ENCODE assay signal across 28 cellular contexts in the genomic region with DNA sequence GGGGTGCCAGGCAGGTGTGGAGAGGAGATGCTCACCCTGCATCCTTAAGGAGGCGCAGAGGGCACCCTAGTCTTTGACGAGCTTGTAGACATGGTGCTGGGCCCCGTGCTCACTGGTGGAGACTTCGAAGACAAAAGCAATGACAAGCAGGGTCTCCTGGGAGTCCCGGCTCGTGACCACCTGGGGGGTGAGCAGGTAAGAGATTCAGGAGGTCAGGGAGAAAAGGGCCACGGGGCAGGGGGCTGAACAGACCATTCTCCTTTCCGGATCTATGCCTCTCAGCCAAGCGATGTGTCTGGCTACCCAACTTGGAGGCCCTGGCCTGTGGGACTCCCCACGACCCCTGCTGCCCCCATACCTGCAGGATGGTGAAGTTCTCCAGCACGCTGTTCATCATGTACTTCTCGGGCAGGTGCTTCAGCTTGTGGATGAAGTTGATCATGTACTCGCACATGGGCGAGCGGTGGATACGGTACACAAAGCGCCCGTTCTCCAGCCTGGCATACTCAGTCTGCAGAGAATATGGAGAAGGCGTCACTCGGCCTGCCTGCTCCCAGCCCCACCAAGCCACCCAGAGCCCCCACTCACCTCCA. TPM values are rescaled to one million over a fixed set of nuclear protein-coding genes. Genes with fewer than 3 reads are reported as not detected.
A peak's percentile ranks its signal among the peaks of the same experiment; 100 is the strongest.
DNase-seq lines count a peak whose midpoint lies in the region; ATAC-seq, FAIRE-seq and TF ChIP-seq lines count a peak whose summit lies in the region.
"Had no signal": no experiment of that assay in that cellular context is flagged by ENCODE, and none has a peak within 500 bp of the region (broad histone marks: within the 10 kb centered on the region; RNA-seq: fewer than 3 reads in every experiment).

No MANE protein-coding gene starts in this region.

- peaks cover 27% of the 10 kb centered on the region for H3K4me1 ChIP-seq in A549
- peaks cover 17% of the 10 kb centered on the region for H3K4me1 ChIP-seq in A673 (ENCODE audit: insufficient read depth, low read length, poor library complexity, severe bottlenecking)
- H3K4me1 ChIP-seq in esophagus muscularis mucosa: peaks cover 5 to 47% (median 33%) of the 10 kb centered on the region in 4 donors

- no peak overlapping the region for H3K27ac ChIP-seq in A549
- no peak overlapping the region for H3K27ac ChIP-seq in A673 (ENCODE audit: low read depth, low read length, poor library complexity, severe bottlenecking)
- H3K27ac ChIP-seq in esophagus muscularis mucosa (replicated peaks in 1 of 4): peak overlapping the region in 2 of 4 donors; percentile 10 to 38
- H3K27ac ChIP-seq: brain microvascular endothelial cell, thyroid gland had no signal

- no peak for TF ChIP-seq RAD21 in A549 (conservative IDR thresholded peaks at IDR 0.05 in 1 of 2, IDR thresholded peaks at IDR 0.05 in 1 of 2)

- peaks cover 31% of the 10 kb centered on the region for H3K4me1 Mint-ChIP-seq in mesothelial cell of epicardium

- CTCF ChIA-PET in A549 (lab: Yijun Ruan, JAX) (no interaction called here), A673 (lab: Charles Lee) (no interaction called here)

- H3K27ac Mint-ChIP-seq in mesothelial cell of epicardium: peak overlapping the region; percentile 77
- H3K27ac Mint-ChIP-seq: activated naive CD4-positive, alpha-beta T cell treated with anti-CD3 and anti-CD28 coated beads, Interleukin-2, amount 10 ng/mL, durations not matched to agents 7 days and 5 days; progenitor cell of endocrine pancreas; T-helper 17 cell had no signal

- H3K36me3 ChIP-seq in A673 (ENCODE audit: insufficient read depth, low read length, poor library complexity, severe bottlenecking) (peaks cover 38% of the 10 kb centered on the region), esophagus muscularis mucosa (peaks cover 12 to 100% (median 93%) of the 10 kb centered on the region in 4 donors)

- WGBS in A549 (ENCODE audit: missing lambda C conversion rate): 95% methylated on average over 19 of the region's 20 CpGs
- WGBS in esophagus muscularis mucosa: 90% methylated on average over 18 of the region's 20 CpGs

- no peak for TF ChIP-seq POLR2A in A549 (IDR thresholded peaks at IDR 0.05; ENCODE audit: low read length)
- no peak for TF ChIP-seq POLR2A in esophagus muscularis mucosa (IDR thresholded peaks at IDR 0.05; ENCODE audit: low read depth)

- TF ChIP-seq EP300 in A549 (IDR thresholded peaks at IDR 0.05): no peak
- no peak for TF ChIP-seq EP300 in esophagus muscularis mucosa (IDR thresholded peaks at IDR 0.05)

- BruUV-seq in A673 (replicated peaks; lab: Mats Ljungman, UMichigan): TSS peak; percentile 21

- H3K4me2 ChIP-seq in A549: no peak overlapping the region

- peak; percentile 7 to 15; a peak in 5 of 6 replicates for ATAC-seq in A549
- ATAC-seq: T-helper 17 cell had no signal

- no peaks in the 10 kb centered on the region for H3K27me3 Mint-ChIP-seq in mesothelial cell of epicardium (ENCODE audit: low read depth)
- H3K27me3 Mint-ChIP-seq: IgD-negative memory B cell, progenitor cell of endocrine pancreas, T-helper 17 cell had no signal

- intact Hi-C loops in A673 (cut with micrococcal nuclease; ENCODE audit: unreplicated experiment): no loop called here
- intact Hi-C loops in esophagus muscularis mucosa (cut with DNase I): no loop called here

- H3K4me3 Mint-ChIP-seq in mesothelial cell of epicardium: no peak overlapping the region
- H3K4me3 Mint-ChIP-seq: activated naive CD4-positive, alpha-beta T cell treated with anti-CD3 and anti-CD28 coated beads, Interleukin-2, amount 10 ng/mL, durations not matched to agents 7 days and 5 days; T-helper 17 cell had no signal

- FAIRE-seq in A549 (lab: Jason Lieb, UNC): no peak
- FAIRE-seq: endothelial cell of umbilical vein, keratinocyte, small intestine had no signal

- H3K9me3 ChIP-seq in A549 (no peaks in the 10 kb centered on the region), A673 (ENCODE audit: low read depth, low read length, poor library complexity, severe bottlenecking) (no peaks in the 10 kb centered on the region), esophagus muscularis mucosa (no peaks in the 10 kb centered on the region)
- H3K9me3 ChIP-seq: thyroid gland had no signal

- no peaks in the 10 kb centered on the region for H3K9me3 Mint-ChIP-seq in mesothelial cell of epicardium
- H3K9me3 Mint-ChIP-seq: activated naive CD4-positive, alpha-beta T cell treated with anti-CD3 and anti-CD28 coated beads, Interleukin-2, amount 10 ng/mL, durations not matched to agents 7 days and 5 days; IgD-negative memory B cell had no signal

- DNase-seq in A549 (ENCODE audit: low read depth in 1 of 2, low spot score in 1 of 2): no peak
- DNase-seq in A673 (ENCODE audit: low spot score): no peak
- peak; percentile 45 for DNase-seq in NAMALWA (ENCODE audit: low spot score)
- no peak for DNase-seq in mesothelial cell of epicardium (ENCODE audit: low spot score in 2 of 2, unreplicated experiment in 2 of 2)
- DNase-seq in HuH-7.5 (ENCODE audit: low spot score): no peak
- DNase-seq in COLO829 (ENCODE audit: low spot score): no peak
- no peak for DNase-seq in NCI-H2196 treated with DMSO at 0.1 percent for 48 hours (lab: John Stamatoyannopoulos, UW; ENCODE audit: unreplicated experiment)
- DNase-seq in esophagus muscularis mucosa (ENCODE audit: extremely low spot score): no peak
- DNase-seq: activated CD8-positive, alpha-beta memory T cell treated with anti-CD3 and anti-CD28 coated beads, Interleukin-2, amount 50 U/mL, for 4 hours; activated naive CD4-positive, alpha-beta T cell treated with anti-CD3 and anti-CD28 coated beads, Interleukin-2, amount 10 ng/mL, durations not matched to agents 7 days and 5 days; brain microvascular endothelial cell; cortex of kidney; foreskin fibroblast; GOT3; hippocampal formation; MV-4-11; NCI-H1930; small intestine; T-helper 17 cell; thyroid gland had no signal

- H3K27me3 ChIP-seq in A673 (replicated peaks; ENCODE audit: insufficient read depth, low read depth, low read length, poor library complexity) (no peaks in the 10 kb centered on the region), esophagus muscularis mucosa (no peaks in the 10 kb centered on the region)
- H3K27me3 ChIP-seq: brain microvascular endothelial cell, thyroid gland had no signal

- POLR2A ChIA-PET in A549 (lab: Yijun Ruan, JAX): no interaction called here
- POLR2A ChIA-PET in A673 (lab: Charles Lee; ENCODE audit: low non-redundant PET): no interaction called here

- TF ChIP-seq CTCF in A549 (IDR thresholded peaks at IDR 0.05) (no peak), A673 (conservative IDR thresholded peaks at IDR 0.05; ENCODE audit: low read depth, low read length) (no peak), mesothelial cell of epicardium (IDR thresholded peaks at IDR 0.05; ENCODE audit: unreplicated experiment) (no peak), esophagus muscularis mucosa (IDR thresholded peaks at IDR 0.05) (no peak)

- H3K4me3 ChIP-seq in A549 (no peak overlapping the region), A673 (ENCODE audit: low read depth, low read length, poor library complexity, severe bottlenecking) (no peak overlapping the region), esophagus muscularis mucosa (no peak overlapping the region)
- H3K4me3 ChIP-seq: thyroid gland had no signal

- H3K36me3 Mint-ChIP-seq in mesothelial cell of epicardium: peaks cover 21% of the 10 kb centered on the region

TF ChIP-seq in A549, 52 proteins besides CTCF, POLR2A, EP300 and RAD21 (continues in another document):
- TF ChIP-seq NPAS2 (CRISPR knock-in tag; IDR thresholded peaks at IDR 0.05; ENCODE audit: borderline replicate concordance) (no peak), HOXB13 (CRISPR knock-in tag; IDR thresholded peaks at IDR 0.05; ENCODE audit: low read depth) (no peak), MAFK (IDR thresholded peaks at IDR 0.05; ENCODE audit: partially characterized antibody) (no peak)

RNA-seq across cellular contexts. Expression of gene RPL10A, which starts 6.9 kb away (rescaled TPM):
- polyA plus RNA-seq in A549 (2011; rRNA removed) (1,645 and 1,707 TPM in 2 replicates), A549 (2017; fragmentation: RNase III; extraction: RNeasy Plus Mini Kit Qiagen cat#74134 plus additional on column Dnase treatment) (1,150 to 1,165 TPM (median 1,153 TPM) in 3 replicates)
- 2,133 and 2,619 TPM in 2 replicates for polyA plus RNA-seq in A549 (2012; cell fraction: cytosol; rRNA removed)
- 821 and 1,209 TPM in 2 replicates for polyA plus RNA-seq in A549 (2012; cell fraction: nucleus; rRNA removed)
- polyA minus RNA-seq in A549 (2011; rRNA and poly(A)+ RNA removed): 531 and 595 TPM in 2 replicates
- total RNA-seq in A673 (2021) (1,064 and 1,085 TPM in 2 replicates), mesothelial cell of epicardium (1,840 to 1,922 TPM (median 1,906 TPM) in 3 replicates), esophagus muscularis mucosa (1,000 to 10,000 TPM; 1,484 to 1,840 (median 1,566) TPM)

RNA-seq across cellular contexts. Expression of gene TEAD3, which starts 21.8 kb away (rescaled TPM):
- polyA plus RNA-seq in A549 (2011; rRNA removed): 2.1 and 2.6 TPM in 2 replicates
- 2.6 and 3.8 TPM in 2 replicates for polyA plus RNA-seq in A549 (2012; cell fraction: cytosol; rRNA removed)
- polyA plus RNA-seq in A549 (2012; cell fraction: nucleus; rRNA removed): 7.3 and 7.6 TPM in 2 replicates
- polyA plus RNA-seq in A549 (2017; fragmentation: RNase III; extraction: RNeasy Plus Mini Kit Qiagen cat#74134 plus additional on column Dnase treatment): 3.0 to 4.5 TPM (median 4.2 TPM) in 3 replicates
- polyA minus RNA-seq in A549 (2011; rRNA and poly(A)+ RNA removed): 1.7 TPM in 2 replicates
- 10.3 and 17.0 TPM in 2 replicates for total RNA-seq in A673 (2021)
- 88.2 to 91.8 TPM (median 91.4 TPM) in 3 replicates for total RNA-seq in mesothelial cell of epicardium
- total RNA-seq in esophagus muscularis mucosa: 100 to 1,000 TPM in 1 of 4 donors, 10 to 100 TPM in 3; 71.4 to 123 (median 78.5) TPM
- total RNA-seq: OCI-LY7 had no signal
- polyA plus RNA-seq: IgD-negative memory B cell had no signal

RNA-seq across cellular contexts. Expression of gene FANCE, which starts 22.9 kb away (rescaled TPM):
- polyA plus RNA-seq in A549 (2011; rRNA removed) (3.5 and 3.7 TPM in 2 replicates), A549 (2017; fragmentation: RNase III; extraction: RNeasy Plus Mini Kit Qiagen cat#74134 plus additional on column Dnase treatment) (3.1 to 3.7 TPM (median 3.3 TPM) in 3 replicates)
- polyA plus RNA-seq in A549 (2012; cell fraction: cytosol; rRNA removed): 5.1 and 6.6 TPM in 2 replicates
- polyA plus RNA-seq in A549 (2012; cell fraction: nucleus; rRNA removed): 5.6 and 5.8 TPM in 2 replicates
- 3.7 TPM in 2 replicates for polyA minus RNA-seq in A549 (2011; rRNA and poly(A)+ RNA removed)
- total RNA-seq in A673 (2021) (19.2 and 23.4 TPM in 2 replicates), mesothelial cell of epicardium (7.0 to 8.5 TPM (median 8.0 TPM) in 3 replicates), esophagus muscularis mucosa (1 to 10 TPM; 1.7 to 6.3 (median 5.0) TPM)

RNA-seq across cellular contexts. Expression of gene TULP1, which starts 37.6 kb away (rescaled TPM):
- not detected in 2 replicates for polyA plus RNA-seq in A549 (2011; rRNA removed)
- not detected in 2 replicates for polyA plus RNA-seq in A549 (2012; cell fraction: cytosol; rRNA removed)
- polyA plus RNA-seq in A549 (2012; cell fraction: nucleus; rRNA removed): not detected in 2 replicates
- not detected in 3 replicates for polyA plus RNA-seq in A549 (2017; fragmentation: RNase III; extraction: RNeasy Plus Mini Kit Qiagen cat#74134 plus additional on column Dnase treatment)
- not detected in 2 replicates for polyA minus RNA-seq in A549 (2011; rRNA and poly(A)+ RNA removed)
- total RNA-seq in A673 (2021): 0.66 TPM in 1 of 2 replicates, not detected in the other
- 17.5 to 17.7 TPM (median 17.6 TPM) in 3 replicates for total RNA-seq in mesothelial cell of epicardium
- total RNA-seq in esophagus muscularis mucosa: 1 to 10 TPM in 1 of 4 donors, not detected in 3; 1.2 TPM
- total RNA-seq: endothelial cell of umbilical vein, lung microvascular endothelial cell, NCI-H460, OCI-LY7, T-helper 17 cell, thyroid gland had no signal
- polyA plus RNA-seq: BJ, endothelial cell of umbilical vein, IgD-negative memory B cell, keratinocyte, small intestine had no signal
